10 cellular contexts compared by ENCODE assay signal in genomic region chr1:84776639-84777038, GRCh38.
"Had no signal": no experiment of that assay in that cellular context is flagged by ENCODE, and none has a peak within 500 bp of the region (broad histone marks: within the 10 kb centered on the region; RNA-seq: fewer than 3 reads in every experiment).

No MANE protein-coding gene starts in this region.

- H3K36me3 Mint-ChIP-seq: naive B cell; stimulated activated memory B cell treated with anti-CD40 and anti-IgM and Interleukin-4, amounts not matched to agents 10 μg/mL and 1 μg/mL and 100 μg/mL, for 72 hours had no signal

- H3K4me1 Mint-ChIP-seq: stimulated activated memory B cell treated with anti-CD40 and anti-IgM and Interleukin-4, amounts not matched to agents 10 μg/mL and 1 μg/mL and 100 μg/mL, for 72 hours had no signal

- H3K27me3 ChIP-seq: tibial nerve, uterus had no signal

- H3K4me3 Mint-ChIP-seq: naive B cell; stimulated activated memory B cell treated with anti-CD40 and anti-IgM and Interleukin-4, amounts not matched to agents 10 μg/mL and 1 μg/mL and 100 μg/mL, for 72 hours had no signal

- H3K9me3 Mint-ChIP-seq: naive B cell; stimulated activated memory B cell treated with anti-CD40 and anti-IgM and Interleukin-4, amounts not matched to agents 10 μg/mL and 1 μg/mL and 100 μg/mL, for 72 hours had no signal

- H3K27ac Mint-ChIP-seq: naive B cell; stimulated activated memory B cell treated with anti-CD40 and anti-IgM and Interleukin-4, amounts not matched to agents 10 μg/mL and 1 μg/mL and 100 μg/mL, for 72 hours had no signal

- H3K36me3 ChIP-seq: tibial nerve, uterus had no signal

- H3K4me1 ChIP-seq: parathyroid adenoma, tibial nerve, uterus had no signal

- H3K27ac ChIP-seq: parathyroid adenoma, tibial nerve, uterus had no signal

- H3K9me3 ChIP-seq: tibial nerve, uterus had no signal

- H3K4me3 ChIP-seq: tibial nerve, uterus had no signal

- DNase-seq: activated CD4-positive, alpha-beta T cell treated with anti-CD3 and anti-CD28 coated beads, Interleukin-2, amount 50 U/mL, for 1 hour; activated naive CD4-positive, alpha-beta T cell; activated T-cell treated with anti-CD3 and anti-CD28 coated beads for 4 hours; anterior cingulate cortex; erythroblast; naive B cell; uterus had no signal
